ENCODE assay signal across 8 cellular contexts in genomic region chr11:14892036-14892556, GRCh38. TPM values are rescaled to one million over a fixed set of nuclear protein-coding genes. Genes with fewer than 3 reads are reported as not detected.
DNase-seq lines count a peak whose midpoint lies in the region; ATAC-seq and TF ChIP-seq lines count a peak whose summit lies in the region.

TSS of gene CYP2R1 (minus strand) at chr11:14892231. CDS start at chr11:14892205, 26 bp downstream.

- peak within 1 kb of the TSS; percentile 97 for H3K27ac Mint-ChIP-seq in activated naive CD8-positive, alpha-beta T cell treated with anti-CD3 and anti-CD28 coated beads for 36 hours
- H3K27ac Mint-ChIP-seq in glutamatergic neuron (ENCODE audit: unreplicated experiment) (peak within 1 kb of the TSS; percentile 77), osteocyte (ENCODE audit: unreplicated experiment) (peak within 1 kb of the TSS; percentile 88)

- 0 to 1% methylated on average over 6 to 15 of the region's 36 CpGs for WGBS in thyroid gland, 2 donors

- no peak for TF ChIP-seq CTCF in GM10266 (IDR thresholded peaks at IDR 0.05; ENCODE audit: control insufficient read depth, insufficient read depth, low read depth, missing control alignments)
- TF ChIP-seq CTCF in glutamatergic neuron (IDR thresholded peaks at IDR 0.05; ENCODE audit: partially characterized antibody, unreplicated experiment) = no peak
- no peak for TF ChIP-seq CTCF in osteocyte (IDR thresholded peaks at IDR 0.05)
- no peak for TF ChIP-seq CTCF in thyroid gland (IDR thresholded peaks at IDR 0.05)

- no peaks in the 10 kb centered on the region for H3K36me3 ChIP-seq in thyroid gland

- H3K27me3 ChIP-seq in thyroid gland = no peaks in the 10 kb centered on the region

- TF ChIP-seq POLR2A in thyroid gland (IDR thresholded peaks at IDR 0.05) = peak in 1 of 2 donors; percentile 64

- H3K4me1 Mint-ChIP-seq in activated naive CD8-positive, alpha-beta T cell treated with anti-CD3 and anti-CD28 coated beads for 36 hours = peaks cover 44% of the 10 kb centered on the region
- H3K4me1 Mint-ChIP-seq in glutamatergic neuron (ENCODE audit: low read depth, unreplicated experiment) = peaks cover 8% of the 10 kb centered on the region
- peaks cover 18% of the 10 kb centered on the region for H3K4me1 Mint-ChIP-seq in osteocyte (ENCODE audit: unreplicated experiment)

- no peaks in the 10 kb centered on the region for H3K9me3 ChIP-seq in thyroid gland

- H3K4me3 Mint-ChIP-seq in activated naive CD8-positive, alpha-beta T cell treated with anti-CD3 and anti-CD28 coated beads for 36 hours = peak within 1 kb of the TSS; percentile 84
- H3K4me3 Mint-ChIP-seq in glutamatergic neuron (ENCODE audit: unreplicated experiment) = peak within 1 kb of the TSS; percentile 97
- H3K4me3 Mint-ChIP-seq in osteocyte (ENCODE audit: unreplicated experiment) = peak within 1 kb of the TSS; percentile 85

- H3K27me3 Mint-ChIP-seq in activated naive CD8-positive, alpha-beta T cell treated with anti-CD3 and anti-CD28 coated beads for 36 hours = no peaks in the 10 kb centered on the region
- H3K27me3 Mint-ChIP-seq in glutamatergic neuron (ENCODE audit: unreplicated experiment) (peaks cover 1% of the 10 kb centered on the region), osteocyte (ENCODE audit: unreplicated experiment) (peaks cover 6% of the 10 kb centered on the region)

- H3K9me3 Mint-ChIP-seq in activated naive CD8-positive, alpha-beta T cell treated with anti-CD3 and anti-CD28 coated beads for 36 hours = peaks cover 6% of the 10 kb centered on the region
- H3K9me3 Mint-ChIP-seq in glutamatergic neuron (ENCODE audit: unreplicated experiment) (peaks cover 5% of the 10 kb centered on the region), osteocyte (ENCODE audit: unreplicated experiment) (no peaks in the 10 kb centered on the region)

- peak; percentile 97 for ATAC-seq in HG02642 (IDR thresholded peaks at IDR 0.05; ENCODE audit: poor library complexity, unreplicated experiment)

- H3K36me3 Mint-ChIP-seq in activated naive CD8-positive, alpha-beta T cell treated with anti-CD3 and anti-CD28 coated beads for 36 hours = peaks cover 21% of the 10 kb centered on the region
- H3K36me3 Mint-ChIP-seq in glutamatergic neuron (ENCODE audit: unreplicated experiment) (no peaks in the 10 kb centered on the region), osteocyte (ENCODE audit: unreplicated experiment) (no peaks in the 10 kb centered on the region)

- intact Hi-C loops in thyroid gland (cut with DNase I) = loop anchor here (5.0 kb wide), 1 partner anchor 370 kb away; the partner anchor contains the start of gene PSMA1

- peak within 1 kb of the TSS; percentile 22 to 79 (median 38) for H3K4me3 ChIP-seq in thyroid gland (replicated peaks in 1 of 3)

- H3K4me1 ChIP-seq in thyroid gland = peaks cover 7 to 9% of the 10 kb centered on the region in 2 donors

- H3K27ac ChIP-seq in thyroid gland = peak within 1 kb of the TSS; percentile 81 to 96 (median 89)

- DNase-seq in GM10266 (ENCODE audit: extremely low spot score) (peak; percentile 90), NCI-H1105 (lab: John Stamatoyannopoulos, UW) (peak; percentile 97), SKM-1 treated with dmso at 0.1 percent for 144 hours (lab: John Stamatoyannopoulos, UW; ENCODE audit: unreplicated experiment) (peak; percentile 95), glutamatergic neuron (peak; percentile 91), osteocyte (ENCODE audit: extremely low spot score, unreplicated experiment) (peak; percentile 96), thyroid gland (peak; percentile 94 to 96)
- DNase-seq in activated naive CD8-positive, alpha-beta T cell treated with anti-CD3 and anti-CD28 coated beads for 36 hours = peak; percentile 89

RNA-seq across cellular contexts. Expression of gene CYP2R1, which starts in this region (rescaled TPM):
- total RNA-seq in activated naive CD8-positive, alpha-beta T cell treated with anti-CD3 and anti-CD28 coated beads for 36 hours = 10 to 100 TPM in 1 of 2 experiments, 1 to 10 TPM in 1; 9.9 to 10.0 TPM
- total RNA-seq in glutamatergic neuron (ENCODE audit: unreplicated experiment) (23.5 TPM), osteocyte (6.4 and 7.0 TPM in 2 replicates), thyroid gland (10 to 100 TPM; 10.2 to 24.1 (median 19.8) TPM)

Comparison
In these comparisons a context has a peak if more than half of its experiments do, and no peak if none do; other contexts are left out.
1. Peak in every context shown above with its lines: DNase-seq, ATAC-seq, H3K4me3 ChIP-seq and H3K27ac ChIP-seq.